Comparison of ENCODE assay signal across 22 cellular contexts in genomic region chr3:175266478-175266877, GRCh38.
DNase-seq lines count a peak whose midpoint lies in the region; ATAC-seq and TF ChIP-seq lines count a peak whose summit lies in the region.
"Had no signal": no experiment of that assay in that cellular context is flagged by ENCODE, and none has a peak within 500 bp of the region (broad histone marks: within the 10 kb centered on the region; RNA-seq: fewer than 3 reads in every experiment).

No MANE protein-coding gene starts in this region.

- H3K79me2 ChIP-seq in GM23248 (ENCODE audit: insufficient read depth), result no peaks in the 10 kb centered on the region

- peaks cover 27% of the 10 kb centered on the region for H3K4me1 ChIP-seq in GM23248 (ENCODE audit: insufficient read depth)
- no peaks in the 10 kb centered on the region for H3K4me1 ChIP-seq in CD4-positive, alpha-beta memory T cell (ENCODE audit: insufficient read depth, low read length)
- no peaks in the 10 kb centered on the region for H3K4me1 ChIP-seq in adrenal gland (replicated peaks in 1 of 2)

- in situ Hi-C loops in GM23248 (cut with MboI), result no loop called here

- peak; percentile 8 for DNase-seq in A172 (ENCODE audit: low spot score)
- peak; percentile 57 for DNase-seq in GM23248
- peak; percentile 46 for DNase-seq in amniotic epithelial cell (ENCODE audit: low read depth)
- peak; percentile 70 for DNase-seq in fibroblast of peridontal ligament (ENCODE audit: extremely low read depth)
- DNase-seq in CD4-positive, alpha-beta memory T cell, result no peak
- DNase-seq in adrenal gland, result no peak
- DNase-seq: activated CD4-positive, alpha-beta T cell treated with anti-CD3 and anti-CD28 coated beads for 4 hours; activated effector memory CD4-positive, alpha-beta T cell treated with Interleukin-2 at 50 U/mL for 16 hours; CD4-positive, alpha-beta T cell; DMS79 treated with DMSO at 0.1 percent for 48 hours; NCI-H1092; NCI-H774; stimulated activated CD4-positive, alpha-beta T cell treated with anti-CD3 and anti-CD28 coated beads, Interleukin-15, amount 100 ng/mL, for 24 hours; T-helper 9 cell had no signal

- H3K27ac ChIP-seq in GM23248, result peak overlapping the region; percentile 72
- H3K27ac ChIP-seq in CD4-positive, alpha-beta memory T cell (ENCODE audit: low read depth, low read length), result no peak overlapping the region
- H3K27ac ChIP-seq in adrenal gland, result no peak overlapping the region
- H3K27ac ChIP-seq: KMS-11, PC-9, SK-N-MC had no signal

- no peaks in the 10 kb centered on the region for H4K20me1 ChIP-seq in GM23248 (ENCODE audit: insufficient read depth)

- H3K36me3 Mint-ChIP-seq in CD4-positive, alpha-beta memory T cell, result no peaks in the 10 kb centered on the region
- H3K36me3 Mint-ChIP-seq: stimulated activated effector memory CD8-positive, alpha-beta T cell treated with anti-CD3 and anti-CD28 coated beads, Interleukin-12 subunit alpha, Interleukin-12 subunit beta, amount 100 ng/mL, for 72 hours had no signal

- CTCF ChIA-PET in CD4-positive, alpha-beta memory T cell (lab: Charles Lee; ENCODE audit: partially characterized antibody), result no interaction called here

- peak overlapping the region; percentile 43 for H3K9ac ChIP-seq in GM23248
- H3K9ac ChIP-seq: KMS-11 had no signal

- intact Hi-C loops in CD4-positive, alpha-beta memory T cell (cut with micrococcal nuclease), result no loop called here
- intact Hi-C loops in adrenal gland (cut with DNase I), result no loop called here

- no peak for TF ChIP-seq CTCF in adrenal gland (IDR thresholded peaks at IDR 0.05)

- no peak overlapping the region for H3K4me3 Mint-ChIP-seq in CD4-positive, alpha-beta memory T cell
- H3K4me3 Mint-ChIP-seq: CD4-positive, alpha-beta T cell; stimulated activated effector memory CD8-positive, alpha-beta T cell treated with anti-CD3 and anti-CD28 coated beads, Interleukin-12 subunit alpha, Interleukin-12 subunit beta, amount 100 ng/mL, for 72 hours had no signal

- H3K27ac Mint-ChIP-seq in CD4-positive, alpha-beta memory T cell, result no peak overlapping the region
- H3K27ac Mint-ChIP-seq: CD4-positive, alpha-beta T cell; stimulated activated effector memory CD8-positive, alpha-beta T cell treated with anti-CD3 and anti-CD28 coated beads, Interleukin-12 subunit alpha, Interleukin-12 subunit beta, amount 100 ng/mL, for 72 hours had no signal

- no peaks in the 10 kb centered on the region for H3K27me3 Mint-ChIP-seq in CD4-positive, alpha-beta memory T cell
- H3K27me3 Mint-ChIP-seq: CD4-positive, alpha-beta T cell had no signal

- no peaks in the 10 kb centered on the region for H3K9me2 ChIP-seq in GM23248 (ENCODE audit: insufficient read depth)

- no peaks in the 10 kb centered on the region for H3K36me3 ChIP-seq in GM23248 (ENCODE audit: low read depth)
- no peaks in the 10 kb centered on the region for H3K36me3 ChIP-seq in CD4-positive, alpha-beta memory T cell (ENCODE audit: insufficient read depth, low read length)
- H3K36me3 ChIP-seq in adrenal gland (replicated peaks in 1 of 2), result no peaks in the 10 kb centered on the region
- H3K36me3 ChIP-seq: HAP-1 had no signal

- ATAC-seq in HG02759 (IDR thresholded peaks at IDR 0.05; ENCODE audit: unreplicated experiment), result no peak
- ATAC-seq in HG03432 (IDR thresholded peaks at IDR 0.05; ENCODE audit: unreplicated experiment), result no peak
- ATAC-seq: left lobe of liver; stimulated activated effector memory CD8-positive, alpha-beta T cell treated with anti-CD3 and anti-CD28 coated beads, Interleukin-12 subunit alpha, Interleukin-12 subunit beta, amount 100 ng/mL, for 72 hours had no signal

- TF ChIP-seq POLR2A in adrenal gland (IDR thresholded peaks at IDR 0.05), result no peak

- no peaks in the 10 kb centered on the region for H3K27me3 ChIP-seq in GM23248 (replicated peaks; ENCODE audit: insufficient read depth)
- no peaks in the 10 kb centered on the region for H3K27me3 ChIP-seq in CD4-positive, alpha-beta memory T cell (ENCODE audit: insufficient read depth, low read length)
- no peaks in the 10 kb centered on the region for H3K27me3 ChIP-seq in adrenal gland

- POLR2A ChIA-PET in CD4-positive, alpha-beta memory T cell (lab: Charles Lee; ENCODE audit: partially characterized antibody), result no interaction called here

- WGBS in GM23248 (ENCODE audit: low coverage in 1 of 2, low lambda C conversion rate in 2 of 2, missing lambda C conversion rate in 2 of 2), 2 experiments, result 8 to 15% methylated on average over 1 of the region's 1 CpG
- WGBS in adrenal gland, 4 donors, result 32 to 61% (median 54%) methylated on average over 1 of the region's 1 CpG

- H2AFZ ChIP-seq in GM23248, result no peak overlapping the region
- H2AFZ ChIP-seq: PC-9 had no signal

- H3F3A ChIP-seq in GM23248 (ENCODE audit: insufficient read depth), result peaks cover 14% of the 10 kb centered on the region

- H3K4me2 ChIP-seq in GM23248 (ENCODE audit: unreplicated experiment), result peak overlapping the region; percentile 68
- H3K4me2 ChIP-seq: KMS-11, PC-9 had no signal

- H3K4me1 Mint-ChIP-seq in CD4-positive, alpha-beta memory T cell, result no peaks in the 10 kb centered on the region
- H3K4me1 Mint-ChIP-seq: stimulated activated effector memory CD8-positive, alpha-beta T cell treated with anti-CD3 and anti-CD28 coated beads, Interleukin-12 subunit alpha, Interleukin-12 subunit beta, amount 100 ng/mL, for 72 hours had no signal

- peaks cover 0 to 1% (median 0%) of the 10 kb centered on the region in 8 donors for H3K9me3 Mint-ChIP-seq in CD4-positive, alpha-beta memory T cell
- H3K9me3 Mint-ChIP-seq: CD4-positive, alpha-beta T cell had no signal

- no peaks in the 10 kb centered on the region for H3K9me3 ChIP-seq in GM23248 (ENCODE audit: low read depth)
- H3K9me3 ChIP-seq in CD4-positive, alpha-beta memory T cell (ENCODE audit: control insufficient read depth in 1 of 2, low read length in 2 of 2), result no peaks in the 10 kb centered on the region
- no peaks in the 10 kb centered on the region for H3K9me3 ChIP-seq in adrenal gland (replicated peaks in 1 of 3)
- H3K9me3 ChIP-seq: HAP-1 had no signal

- no peak overlapping the region for H3K4me3 ChIP-seq in GM23248
- H3K4me3 ChIP-seq in CD4-positive, alpha-beta memory T cell (ENCODE audit: low read length in 2 of 2), result no peak overlapping the region
- H3K4me3 ChIP-seq in adrenal gland, result no peak overlapping the region
- H3K4me3 ChIP-seq: HAP-1, PC-9, SK-N-MC had no signal

Comparison
In these comparisons a context has a peak if more than half of its experiments do, and no peak if none do; other contexts are left out.
1. DNase-seq: peak in A172 (single experiment), GM23248 (single experiment), amniotic epithelial cell (single experiment) and fibroblast of peridontal ligament (single experiment); none in CD4-positive, alpha-beta memory T cell (0 of 5) and adrenal gland (0 of 7).